8 cellular contexts compared by ENCODE assay signal in genomic region chr7:66920256-66920655, GRCh38. TPM values are rescaled to one million over a fixed set of nuclear protein-coding genes. Genes with fewer than 3 reads are reported as not detected.
DNase-seq lines count a peak whose midpoint lies in the region; ATAC-seq and TF ChIP-seq lines count a peak whose summit lies in the region.

No MANE protein-coding gene starts in this region.

- WGBS in right cardiac atrium, result 87% methylated on average over 3 of the region's 3 CpGs

- peak; percentile 45 for DNase-seq in DMS53 (lab: John Stamatoyannopoulos, UW)
- DNase-seq in DMS53 treated with DMSO at 0.1 percent for 48 hours (lab: John Stamatoyannopoulos, UW; ENCODE audit: unreplicated experiment), result no peak
- DNase-seq in right cardiac atrium, result no peak
- no peak for DNase-seq in stimulated activated naive B cell treated with anti-CD40 and anti-IgM and Interleukin-4, amounts not matched to agents 10 μg/mL and 1 μg/mL and 100 μg/mL, for 72 hours
- no peak for DNase-seq in cerebellum (ENCODE audit: low spot score)
- DNase-seq in kidney tubule cell (ENCODE audit: low spot score), result no peak

- H3K36me3 Mint-ChIP-seq in stimulated activated naive B cell treated with anti-CD40 and anti-IgM and Interleukin-4, amounts not matched to agents 10 μg/mL and 1 μg/mL and 100 μg/mL, for 72 hours, result peaks cover 6 to 10% of the 10 kb centered on the region in 2 donors

- no peaks in the 10 kb centered on the region for H3K9me3 ChIP-seq in right cardiac atrium (ENCODE audit: control insufficient read depth, low read length)

- peak overlapping the region; percentile 99 for H3K27ac ChIP-seq in VCaP
- no peak overlapping the region for H3K27ac ChIP-seq in right cardiac atrium (ENCODE audit: low read length)

- H3K4me3 ChIP-seq in right cardiac atrium (ENCODE audit: low read length), result peak overlapping the region; percentile 88

- H3K4me3 Mint-ChIP-seq in stimulated activated naive B cell treated with anti-CD40 and anti-IgM and Interleukin-4, amounts not matched to agents 10 μg/mL and 1 μg/mL and 100 μg/mL, for 72 hours, result peak overlapping the region; percentile 32 to 94

- H3K4me1 Mint-ChIP-seq in stimulated activated naive B cell treated with anti-CD40 and anti-IgM and Interleukin-4, amounts not matched to agents 10 μg/mL and 1 μg/mL and 100 μg/mL, for 72 hours, result peaks cover 12 to 31% of the 10 kb centered on the region in 2 donors

- no peak for TF ChIP-seq CTCF in VCaP (conservative IDR thresholded peaks at IDR 0.05)

- no peaks in the 10 kb centered on the region for H3K9me3 Mint-ChIP-seq in stimulated activated naive B cell treated with anti-CD40 and anti-IgM and Interleukin-4, amounts not matched to agents 10 μg/mL and 1 μg/mL and 100 μg/mL, for 72 hours

- peak overlapping the region; percentile 67 for H3K27ac Mint-ChIP-seq in stimulated activated naive B cell treated with anti-CD40 and anti-IgM and Interleukin-4, amounts not matched to agents 10 μg/mL and 1 μg/mL and 100 μg/mL, for 72 hours

- H3K27me3 ChIP-seq in right cardiac atrium (ENCODE audit: control insufficient read depth, insufficient read depth), result no peaks in the 10 kb centered on the region

- H3K4me1 ChIP-seq in right cardiac atrium (ENCODE audit: control insufficient read depth, insufficient read depth, low read length), result no peaks in the 10 kb centered on the region

- no peaks in the 10 kb centered on the region for H3K27me3 Mint-ChIP-seq in stimulated activated naive B cell treated with anti-CD40 and anti-IgM and Interleukin-4, amounts not matched to agents 10 μg/mL and 1 μg/mL and 100 μg/mL, for 72 hours

- intact Hi-C loops in right cardiac atrium (cut with DNase I), result no loop called here

- ATAC-seq in right cardiac atrium (no peak), HG03521 (IDR thresholded peaks at IDR 0.05; ENCODE audit: unreplicated experiment) (no peak)
- no peak for ATAC-seq in stimulated activated naive B cell treated with anti-CD40 and anti-IgM and Interleukin-4, amounts not matched to agents 10 μg/mL and 1 μg/mL and 100 μg/mL, for 72 hours (replicated peaks)

RNA-seq across cellular contexts. Expression of gene TMEM248, which starts 0.8 kb away (rescaled TPM):
- 10 to 100 TPM; 56.2 to 67.3 (median 60.6) TPM for total RNA-seq in right cardiac atrium
- polyA plus RNA-seq in right cardiac atrium, result 26.9 TPM
- total RNA-seq in cerebellum, result 50.7 TPM
